Comparison of ENCODE assay signal across 28 cellular contexts in genomic region chr18:58178476-58178875, GRCh38.
DNase-seq lines count a peak whose midpoint lies in the region; ATAC-seq, FAIRE-seq and TF ChIP-seq lines count a peak whose summit lies in the region.
"Had no signal": no experiment of that assay in that cellular context is flagged by ENCODE, and none has a peak within 500 bp of the region (broad histone marks: within the 10 kb centered on the region; RNA-seq: fewer than 3 reads in every experiment).

No MANE protein-coding gene starts in this region.

- H3K36me3 ChIP-seq in hepatocyte (replicated peaks; ENCODE audit: insufficient read depth, low read depth) = no peaks in the 10 kb centered on the region
- no peaks in the 10 kb centered on the region for H3K36me3 ChIP-seq in pancreas
- H3K36me3 ChIP-seq in upper lobe of right lung = no peaks in the 10 kb centered on the region
- no peaks in the 10 kb centered on the region for H3K36me3 ChIP-seq in naive thymus-derived CD4-positive, alpha-beta T cell (ENCODE audit: control insufficient read depth in 2 of 3, insufficient read depth in 3 of 3, low read length in 3 of 3)
- H3K36me3 ChIP-seq: MG63, upper lobe of left lung had no signal

- peaks cover 0 to 4% (median 0%) of the 10 kb centered on the region in 7 donors for H3K4me1 Mint-ChIP-seq in naive thymus-derived CD4-positive, alpha-beta T cell
- H3K4me1 Mint-ChIP-seq: activated CD4-positive, alpha-beta T cell treated with anti-CD3 and anti-CD28 coated beads, Interleukin-2, amount 10 ng/mL, durations not matched to agents 24 days and 14 days had no signal

- H3K4me1 ChIP-seq in hepatocyte (ENCODE audit: insufficient read depth) = peaks cover 38% of the 10 kb centered on the region
- peaks cover 15 to 41% (median 36%) of the 10 kb centered on the region in 3 donors for H3K4me1 ChIP-seq in pancreas
- peaks cover 5% of the 10 kb centered on the region for H3K4me1 ChIP-seq in upper lobe of right lung
- H3K4me1 ChIP-seq in naive thymus-derived CD4-positive, alpha-beta T cell (ENCODE audit: control insufficient read depth in 2 of 2, insufficient read depth in 2 of 2, low read length in 2 of 2) = no peaks in the 10 kb centered on the region

- no peak for FAIRE-seq in pancreas (lab: Jason Lieb, UNC)
- FAIRE-seq: K562 had no signal

- H2AFZ ChIP-seq in hepatocyte = no peak overlapping the region

- DNase-seq in AG10803 (ENCODE audit: low read depth) (peak; percentile 23), amniotic epithelial cell (ENCODE audit: low read depth) (peak; percentile 76), hepatocyte (ENCODE audit: low spot score) (no peak), pancreas (no peak), upper lobe of right lung (no peak), dorsolateral prefrontal cortex (no peak)
- DNase-seq in naive thymus-derived CD4-positive, alpha-beta T cell = no peak
- DNase-seq: activated CD4-positive, alpha-beta T cell treated with anti-CD3 and anti-CD28 coated beads, Interleukin-2, amount 10 ng/mL, durations not matched to agents 24 days and 14 days; activated naive CD4-positive, alpha-beta T cell treated with anti-CD3 and anti-CD28 coated beads for 36 hours; activated T-cell treated with anti-CD3 and anti-CD28 coated beads, Interleukin-2, amount 50 U/mL, for 48 hours; anterior cingulate cortex; central memory CD4-positive, alpha-beta T cell; foreskin fibroblast; GOT3; left ventricle myocardium superior; MG63; midbrain; NCI-H1417; NCI-H2081; NCI-H345; NCI-H774; upper lobe of left lung; WERI-Rb-1 had no signal

- no peaks in the 10 kb centered on the region for H3K9me2 ChIP-seq in hepatocyte (replicated peaks; ENCODE audit: insufficient read depth)

- intact Hi-C loops in pancreas (cut with DNase I) (no loop called here), upper lobe of right lung (cut with DNase I) (no loop called here), dorsolateral prefrontal cortex (cut with DNase I) (loop anchor here in 1 of 2 donors (5.0 kb wide), 1 partner anchor 41 kb away; no protein-coding TSS in a partner anchor)
- intact Hi-C loops in naive thymus-derived CD4-positive, alpha-beta T cell (cut with micrococcal nuclease) = no loop called here

- TF ChIP-seq CTCF in AG10803 (conservative IDR thresholded peaks at IDR 0.05; ENCODE audit: low read length) (no peak), hepatocyte (IDR thresholded peaks at IDR 0.05; ENCODE audit: poor library complexity) (no peak), pancreas (IDR thresholded peaks at IDR 0.05) (no peak), upper lobe of right lung (IDR thresholded peaks at IDR 0.05) (no peak), dorsolateral prefrontal cortex (IDR thresholded peaks at IDR 0.05 in 54 of 56, conservative IDR thresholded peaks at IDR 0.05 in 2 of 56; ENCODE audit: low read depth in 1 of 56, partially characterized antibody in 56 of 56) (no peak)

- H3K27me3 ChIP-seq in hepatocyte = no peaks in the 10 kb centered on the region
- no peaks in the 10 kb centered on the region for H3K27me3 ChIP-seq in pancreas
- H3K27me3 ChIP-seq in upper lobe of right lung = no peaks in the 10 kb centered on the region
- no peaks in the 10 kb centered on the region for H3K27me3 ChIP-seq in dorsolateral prefrontal cortex
- peaks cover 0 to 6% of the 10 kb centered on the region in 2 donors for H3K27me3 ChIP-seq in naive thymus-derived CD4-positive, alpha-beta T cell (ENCODE audit: control insufficient read depth in 2 of 2, insufficient read depth in 2 of 2, low read length in 2 of 2)
- H3K27me3 ChIP-seq: MG63, upper lobe of left lung had no signal

- H3K27ac Mint-ChIP-seq in naive thymus-derived CD4-positive, alpha-beta T cell = no peak overlapping the region
- H3K27ac Mint-ChIP-seq: activated CD4-positive, alpha-beta T cell treated with anti-CD3 and anti-CD28 coated beads, Interleukin-2, amount 10 ng/mL, durations not matched to agents 24 days and 14 days; activated naive CD4-positive, alpha-beta T cell treated with anti-CD3 and anti-CD28 coated beads for 36 hours; natural killer cell treated with Interleukin-12 subunit alpha and Interleukin-12 subunit beta and Interleukin-15 and Interleukin-18, amount 100 ng/mL, for 72 hours; T-helper 2 cell treated with Interferon-gamma antibody and Interleukin-4, amounts not matched to agents 5 μg/mL and 100 μg/mL, for 36 hours had no signal

- peaks cover 1% of the 10 kb centered on the region for H4K20me1 ChIP-seq in hepatocyte (ENCODE audit: insufficient read depth, poor library complexity, severe bottlenecking)

- peak overlapping the region; percentile 3 for H3K4me2 ChIP-seq in hepatocyte

- CTCF ChIA-PET in naive thymus-derived CD4-positive, alpha-beta T cell (lab: Charles Lee) = interaction anchor here (1.1 kb wide), 1 partner anchor 144 kb away, joined by 3 read pairs; no protein-coding TSS in a partner anchor

- WGBS in hepatocyte (ENCODE audit: low lambda C conversion rate, missing lambda C conversion rate) = 62% methylated on average over 8 of the region's 8 CpGs
- 14 to 15% methylated on average over 8 of the region's 8 CpGs for WGBS in pancreas, 2 donors

- ATAC-seq in pancreas (peak; percentile 16 to 53 (median 41)), upper lobe of right lung (no peak), HG02759 (IDR thresholded peaks at IDR 0.05; ENCODE audit: unreplicated experiment) (no peak)
- ATAC-seq in naive thymus-derived CD4-positive, alpha-beta T cell = no peak
- ATAC-seq: K562; left ventricle myocardium superior; natural killer cell treated with Interleukin-12 subunit alpha and Interleukin-12 subunit beta and Interleukin-15 and Interleukin-18, amount 100 ng/mL, for 72 hours had no signal

- POLR2A ChIA-PET in naive thymus-derived CD4-positive, alpha-beta T cell (lab: Charles Lee) = no interaction called here

- H3K79me2 ChIP-seq in hepatocyte = peaks cover 81% of the 10 kb centered on the region

- H3K27me3 Mint-ChIP-seq in naive thymus-derived CD4-positive, alpha-beta T cell = peaks cover 0 to 12% (median 7%) of the 10 kb centered on the region in 5 donors

- H3K9me3 Mint-ChIP-seq in naive thymus-derived CD4-positive, alpha-beta T cell = no peaks in the 10 kb centered on the region
- H3K9me3 Mint-ChIP-seq: activated CD4-positive, alpha-beta T cell treated with anti-CD3 and anti-CD28 coated beads, Interleukin-2, amount 10 ng/mL, durations not matched to agents 24 days and 14 days; activated naive CD4-positive, alpha-beta T cell treated with anti-CD3 and anti-CD28 coated beads for 36 hours; natural killer cell treated with Interleukin-12 subunit alpha and Interleukin-12 subunit beta and Interleukin-15 and Interleukin-18, amount 100 ng/mL, for 72 hours; T-helper 2 cell treated with Interferon-gamma antibody and Interleukin-4, amounts not matched to agents 5 μg/mL and 100 μg/mL, for 36 hours had no signal

- H3K9me3 ChIP-seq in hepatocyte (ENCODE audit: low read depth) (no peaks in the 10 kb centered on the region), pancreas (no peaks in the 10 kb centered on the region), upper lobe of right lung (no peaks in the 10 kb centered on the region)
- no peaks in the 10 kb centered on the region for H3K9me3 ChIP-seq in naive thymus-derived CD4-positive, alpha-beta T cell (ENCODE audit: control insufficient read depth in 2 of 3, low read length in 3 of 3)
- H3K9me3 ChIP-seq: MG63, upper lobe of left lung had no signal

- no peak overlapping the region for H3K4me3 ChIP-seq in AG10803 (ENCODE audit: low read length)
- H3K4me3 ChIP-seq in hepatocyte = no peak overlapping the region
- no peak overlapping the region for H3K4me3 ChIP-seq in pancreas
- H3K4me3 ChIP-seq in upper lobe of right lung = no peak overlapping the region
- no peak overlapping the region for H3K4me3 ChIP-seq in dorsolateral prefrontal cortex
- no peak overlapping the region for H3K4me3 ChIP-seq in naive thymus-derived CD4-positive, alpha-beta T cell (ENCODE audit: low read length)
- H3K4me3 ChIP-seq: K562, MG63, upper lobe of left lung had no signal

- H3K27ac ChIP-seq in hepatocyte = peak overlapping the region; percentile 18
- no peak overlapping the region for H3K27ac ChIP-seq in pancreas
- no peak overlapping the region for H3K27ac ChIP-seq in upper lobe of right lung
- no peak overlapping the region for H3K27ac ChIP-seq in dorsolateral prefrontal cortex
- H3K27ac ChIP-seq in naive thymus-derived CD4-positive, alpha-beta T cell (ENCODE audit: low read depth, low read length) = no peak overlapping the region
- H3K27ac ChIP-seq: RWPE1, WERI-Rb-1 had no signal

- no peaks in the 10 kb centered on the region for H3K36me3 Mint-ChIP-seq in naive thymus-derived CD4-positive, alpha-beta T cell
- H3K36me3 Mint-ChIP-seq: natural killer cell treated with Interleukin-12 subunit alpha and Interleukin-12 subunit beta and Interleukin-15 and Interleukin-18, amount 100 ng/mL, for 72 hours had no signal

- no peak overlapping the region for H3K4me3 Mint-ChIP-seq in naive thymus-derived CD4-positive, alpha-beta T cell
- H3K4me3 Mint-ChIP-seq: activated CD4-positive, alpha-beta T cell treated with anti-CD3 and anti-CD28 coated beads, Interleukin-2, amount 10 ng/mL, durations not matched to agents 24 days and 14 days; activated naive CD4-positive, alpha-beta T cell treated with anti-CD3 and anti-CD28 coated beads for 36 hours; natural killer cell treated with Interleukin-12 subunit alpha and Interleukin-12 subunit beta and Interleukin-15 and Interleukin-18, amount 100 ng/mL, for 72 hours; T-helper 2 cell treated with Interferon-gamma antibody and Interleukin-4, amounts not matched to agents 5 μg/mL and 100 μg/mL, for 36 hours had no signal

Comparison
In these comparisons a context has a peak if more than half of its experiments do, and no peak if none do; other contexts are left out.
1. DNase-seq: peak in AG10803 (single experiment) and amniotic epithelial cell (single experiment); none in hepatocyte (single experiment), pancreas (0 of 6), upper lobe of right lung (single experiment), dorsolateral prefrontal cortex (0 of 10) and naive thymus-derived CD4-positive, alpha-beta T cell (0 of 9).
2. ATAC-seq: peak in pancreas (4 of 4); none in upper lobe of right lung (single experiment), naive thymus-derived CD4-positive, alpha-beta T cell (single experiment) and HG02759 (single experiment).